Comparison of ENCODE assay signal across 29 cellular contexts in genomic region chr2:179883407-179883806, GRCh38. TPM values are rescaled to one million over a fixed set of nuclear protein-coding genes. Genes with fewer than 3 reads are reported as not detected.
"Had no signal": no experiment of that assay in that cellular context is flagged by ENCODE, and none has a peak within 500 bp of the region (broad histone marks: within the 10 kb centered on the region; RNA-seq: fewer than 3 reads in every experiment).

No MANE protein-coding gene starts in this region.

- H3K4me2 ChIP-seq: smooth muscle cell had no signal

- H3K4me3 ChIP-seq: coronary artery, esophagus muscularis mucosa, gastroesophageal sphincter, heart right ventricle, left lung, mucosa of descending colon, prostate gland, right atrium auricular region, smooth muscle cell, testis, tibial artery had no signal

- DNase-seq: dermis blood vessel endothelial cell; effector memory CD4-positive, alpha-beta T cell; foreskin keratinocyte; glutamatergic neuron; heart right ventricle; hippocampal formation; left cardiac atrium; left lung; mesenchymal stem cell; mucosa of descending colon; naive B cell; stimulated activated CD4-positive, alpha-beta T cell treated with anti-CD3 and anti-CD28 coated beads, Interleukin-12 subunit alpha, Interleukin-12 subunit beta, amount 100 ng/mL, for 4 hours; stimulated activated CD4-positive, alpha-beta T cell treated with anti-CD3 and anti-CD28 coated beads, Interleukin-1b, Interleukin-23, amount 100 ng/mL, for 48 hours; stimulated activated CD4-positive, alpha-beta T cell treated with anti-CD3 and anti-CD28 coated beads, Interleukin-4, amount 100 ng/mL, for 1 hour; stimulated activated CD8-positive, alpha-beta memory T cell treated with anti-CD3 and anti-CD28 coated beads, Interleukin-4, amount 100 ng/mL, for 48 hours; stimulated activated naive CD4-positive, alpha-beta T cell; substantia nigra; testis; tibial artery had no signal

- H3K27ac ChIP-seq: coronary artery, esophagus muscularis mucosa, foreskin keratinocyte, gastroesophageal sphincter, heart right ventricle, left lung, prostate gland, right atrium auricular region, testis, tibial artery had no signal

- H3K36me3 ChIP-seq: esophagus muscularis mucosa, gastroesophageal sphincter, heart right ventricle, left lung, prostate gland, right atrium auricular region, tibial artery had no signal

- H3K27me3 ChIP-seq: esophagus muscularis mucosa, gastroesophageal sphincter, heart right ventricle, left lung, right atrium auricular region, testis, tibial artery had no signal

- H3K9me3 ChIP-seq: esophagus muscularis mucosa, gastroesophageal sphincter, mucosa of descending colon, prostate gland, testis, tibial artery had no signal

- H3K4me1 ChIP-seq: esophagus muscularis mucosa, foreskin keratinocyte, gastroesophageal sphincter, left lung, prostate gland, right atrium auricular region, testis, tibial artery had no signal

RNA-seq across cellular contexts. Expression of gene ZNF385B, which starts 22.0 kb away (rescaled TPM):
- total RNA-seq: dermis blood vessel endothelial cell; endothelial cell of umbilical vein; fibroblast of lung; lung microvascular endothelial cell; natural killer cell treated with Interleukin-12 subunit alpha and Interleukin-12 subunit beta and Interleukin-15 and Interleukin-18, amount 100 ng/mL, for 72 hours had no signal
